In the genomic region with DNA sequence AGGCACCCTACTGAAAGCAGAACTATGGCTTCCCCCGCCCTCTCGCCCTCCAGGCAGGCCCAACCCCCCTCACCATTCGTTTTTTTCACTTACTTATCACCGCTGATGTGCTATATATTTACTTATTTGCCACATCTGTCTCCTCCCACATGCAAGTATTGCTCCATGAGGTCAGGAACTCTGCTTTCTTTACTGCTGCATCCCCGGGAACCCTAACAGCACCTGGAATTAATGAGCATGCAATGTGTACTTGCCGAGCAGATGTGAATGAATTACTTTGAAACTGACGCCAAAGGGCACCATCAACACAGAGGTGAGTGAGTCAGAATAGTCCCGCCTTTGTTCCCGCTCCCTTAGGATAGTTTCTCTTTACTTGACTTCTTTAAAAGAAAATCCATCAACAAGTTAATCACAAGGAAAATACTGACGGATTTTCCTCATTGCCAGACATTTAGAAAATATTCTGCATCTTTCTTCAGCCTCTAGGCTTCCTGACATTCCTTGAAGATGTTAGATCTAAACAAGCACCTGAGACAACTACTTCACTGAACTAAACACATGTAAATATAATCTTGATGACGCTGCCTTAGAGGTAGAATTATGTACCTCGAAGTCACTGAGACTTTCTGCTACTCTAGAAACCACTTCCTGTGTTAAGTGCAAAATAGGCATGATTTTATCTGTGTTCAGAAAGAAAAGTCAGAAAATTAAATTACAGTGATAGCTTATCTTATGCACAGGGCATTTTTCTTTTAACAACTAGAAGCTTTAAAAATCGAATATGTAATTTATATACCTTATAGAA, we compare ENCODE assay signal across 8 cellular contexts. TPM values are rescaled to one million over a fixed set of nuclear protein-coding genes. Genes with fewer than 3 reads are reported as not detected.
DNase-seq lines count a peak whose midpoint lies in the region; ATAC-seq lines count a peak whose summit lies in the region.

No MANE protein-coding gene starts in this region.

- no peak for ATAC-seq in GM18519 (IDR thresholded peaks at IDR 0.05; ENCODE audit: low FRiP score, unreplicated experiment)

- H3K36me3 Mint-ChIP-seq in activated naive CD8-positive, alpha-beta T cell: peaks cover 3% of the 10 kb centered on the region

- H3K9me3 Mint-ChIP-seq in activated naive CD8-positive, alpha-beta T cell (ENCODE audit: low read depth): no peaks in the 10 kb centered on the region

- peak; percentile 26 for DNase-seq in stimulated activated CD4-positive, alpha-beta T cell treated with anti-CD3 and anti-CD28 coated beads, Interleukin-4, amount 100 ng/mL, for 24 hours
- DNase-seq in stimulated activated CD4-positive, alpha-beta T cell treated with anti-CD3 and anti-CD28 coated beads, Interleukin-12 subunit alpha, Interleukin-12 subunit beta, amount 100 ng/mL, for 4 hours: no peak
- DNase-seq in NAMALWA (ENCODE audit: low spot score) (peak; percentile 27), mucosa of gallbladder (ENCODE audit: low spot score) (peak; percentile 45), NCI-H1092 (lab: John Stamatoyannopoulos, UW) (no peak), UCSD-AML1 (lab: John Stamatoyannopoulos, UW; ENCODE audit: unreplicated experiment) (no peak)

- peak overlapping the region; percentile 96 for H3K27ac Mint-ChIP-seq in activated naive CD8-positive, alpha-beta T cell

- peak overlapping the region; percentile 84 for H3K4me3 Mint-ChIP-seq in activated naive CD8-positive, alpha-beta T cell

- H3K4me1 Mint-ChIP-seq in activated naive CD8-positive, alpha-beta T cell (ENCODE audit: low read depth): peaks cover 71% of the 10 kb centered on the region

- no peaks in the 10 kb centered on the region for H3K27me3 Mint-ChIP-seq in activated naive CD8-positive, alpha-beta T cell

RNA-seq across cellular contexts. Expression of a gene that starts 17.5 kb away (rescaled TPM):
- 109 TPM for total RNA-seq in mucosa of gallbladder

Comparison
In these comparisons a context has a peak if more than half of its experiments do, and no peak if none do; other contexts are left out.
1. DNase-seq: peak in stimulated activated CD4-positive, alpha-beta T cell treated with anti-CD3 and anti-CD28 coated beads, Interleukin-4, amount 100 ng/mL, for 24 hours (single experiment), NAMALWA (single experiment) and mucosa of gallbladder (single experiment); none in stimulated activated CD4-positive, alpha-beta T cell treated with anti-CD3 and anti-CD28 coated beads, Interleukin-12 subunit alpha, Interleukin-12 subunit beta, amount 100 ng/mL, for 4 hours (single experiment), NCI-H1092 (single experiment) and UCSD-AML1 (single experiment).